In the genomic region with DNA sequence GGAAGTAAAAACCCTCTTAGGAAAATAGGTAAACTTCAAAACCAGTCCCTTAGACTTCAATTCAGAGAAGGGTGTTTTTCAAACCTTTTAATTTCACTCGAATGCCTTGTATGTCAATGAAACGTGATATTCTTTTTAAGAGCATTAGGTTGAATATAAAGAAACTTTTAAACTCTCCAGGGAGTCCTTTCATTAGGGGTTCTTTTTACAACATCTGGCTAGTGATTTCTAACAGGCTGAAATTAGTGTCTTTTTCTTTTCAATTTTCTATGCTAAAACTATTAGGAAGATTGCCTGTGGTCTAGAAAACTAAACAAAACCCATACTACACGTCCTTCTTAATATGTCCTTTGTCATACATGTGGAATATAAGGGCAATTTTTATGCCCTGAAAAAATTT, we compare ENCODE assay signal across 14 cellular contexts.
DNase-seq lines count a peak whose midpoint lies in the region; ATAC-seq, FAIRE-seq and TF ChIP-seq lines count a peak whose summit lies in the region.
"Had no signal": no experiment of that assay in that cellular context is flagged by ENCODE, and none has a peak within 500 bp of the region (broad histone marks: within the 10 kb centered on the region; RNA-seq: fewer than 3 reads in every experiment).

No MANE protein-coding gene starts in this region.

- DNase-seq in DMS 273 treated with DMSO at 0.1 percent for 48 hours (lab: John Stamatoyannopoulos, UW) (peak; percentile 71), NCI-H1930 (lab: John Stamatoyannopoulos, UW) (peak; percentile 29 to 73), astrocyte (ENCODE audit: low read depth) (no peak), neuronal stem cell (ENCODE audit: low spot score) (no peak), endothelial cell (ENCODE audit: low spot score) (no peak)
- no peak for DNase-seq in CD8-positive, alpha-beta memory T cell
- DNase-seq in activated CD4-positive, alpha-beta memory T cell treated with anti-CD3 and anti-CD28 coated beads for 36 hours, result no peak
- DNase-seq: activated B cell treated with CpG ODN at 0.5 μM for 24 hours, Karpas-422, natural killer cell, NCI-H2029 had no signal

- H2AFZ ChIP-seq in astrocyte (ENCODE audit: low read depth, low read length) (peak overlapping the region; percentile 19), neuronal stem cell (ENCODE audit: low read length) (peak overlapping the region; percentile 27)

- H3K4me1 ChIP-seq in astrocyte (ENCODE audit: insufficient read depth, low read length) (peaks cover 15% of the 10 kb centered on the region), neuronal stem cell (ENCODE audit: control insufficient read depth in 2 of 2, insufficient read depth in 1 of 2, low read depth in 1 of 2, low read length in 2 of 2) (peaks cover 3 to 38% of the 10 kb centered on the region in 2 donors)
- no peaks in the 10 kb centered on the region for H3K4me1 ChIP-seq in CD8-positive, alpha-beta memory T cell (ENCODE audit: insufficient read depth, low read length)

- H2BK5ac ChIP-seq in neuronal stem cell (ENCODE audit: low read length), result no peak overlapping the region

- H3K4me1 Mint-ChIP-seq in astrocyte (ENCODE audit: low read depth, unreplicated experiment), result peaks cover 26% of the 10 kb centered on the region
- peaks cover 3% of the 10 kb centered on the region for H3K4me1 Mint-ChIP-seq in endothelial cell (ENCODE audit: unreplicated experiment)
- H3K4me1 Mint-ChIP-seq in CD8-positive, alpha-beta memory T cell, result no peaks in the 10 kb centered on the region
- no peaks in the 10 kb centered on the region for H3K4me1 Mint-ChIP-seq in activated CD4-positive, alpha-beta memory T cell treated with anti-CD3 and anti-CD28 coated beads for 36 hours (ENCODE audit: low read depth)
- H3K4me1 Mint-ChIP-seq: natural killer cell had no signal

- no peak overlapping the region for H3K14ac ChIP-seq in neuronal stem cell (ENCODE audit: low read length)

- H2AK5ac ChIP-seq in neuronal stem cell (ENCODE audit: low read depth, low read length), result no peak overlapping the region

- H3K27me3 Mint-ChIP-seq in astrocyte (ENCODE audit: low read depth, unreplicated experiment), result no peaks in the 10 kb centered on the region
- peaks cover 2% of the 10 kb centered on the region for H3K27me3 Mint-ChIP-seq in endothelial cell (ENCODE audit: unreplicated experiment)
- H3K27me3 Mint-ChIP-seq in CD8-positive, alpha-beta memory T cell, result peaks cover 5 to 33% of the 10 kb centered on the region in 2 donors
- H3K27me3 Mint-ChIP-seq in activated CD4-positive, alpha-beta memory T cell treated with anti-CD3 and anti-CD28 coated beads for 36 hours, result peaks cover 13% of the 10 kb centered on the region

- H3K23ac ChIP-seq in neuronal stem cell (ENCODE audit: low read depth, low read length, poor library complexity), result no peak overlapping the region

- intact Hi-C loops in activated CD4-positive, alpha-beta memory T cell treated with anti-CD3 and anti-CD28 coated beads for 36 hours (cut with micrococcal nuclease), result no loop called here

- CTCF ChIA-PET in CD8-positive, alpha-beta memory T cell (lab: Charles Lee), result no interaction called here
- CTCF ChIA-PET in activated CD4-positive, alpha-beta memory T cell treated with anti-CD3 and anti-CD28 coated beads for 36 hours (lab: Charles Lee), result no interaction called here

- H3K36me3 Mint-ChIP-seq in astrocyte (ENCODE audit: low read depth, unreplicated experiment) (no peaks in the 10 kb centered on the region), endothelial cell (ENCODE audit: low read depth, unreplicated experiment) (no peaks in the 10 kb centered on the region)
- no peaks in the 10 kb centered on the region for H3K36me3 Mint-ChIP-seq in CD8-positive, alpha-beta memory T cell
- no peaks in the 10 kb centered on the region for H3K36me3 Mint-ChIP-seq in activated CD4-positive, alpha-beta memory T cell treated with anti-CD3 and anti-CD28 coated beads for 36 hours
- H3K36me3 Mint-ChIP-seq: natural killer cell had no signal

- no CpG with 5 or more reads among the region's 3 CpGs for WGBS in neuronal stem cell (ENCODE audit: extremely low coverage in 2 of 2, insufficient read length in 2 of 2, insufficient replicate concordance in 1 of 2), 2 donors

- H3K4me2 ChIP-seq in astrocyte (ENCODE audit: low read length), result peak overlapping the region; percentile 32
- H3K4me2 ChIP-seq in neuronal stem cell (ENCODE audit: insufficient read depth, low read length, poor library complexity, severe bottlenecking), result no peak overlapping the region

- H3K9me3 Mint-ChIP-seq in astrocyte (ENCODE audit: unreplicated experiment) (no peaks in the 10 kb centered on the region), endothelial cell (ENCODE audit: unreplicated experiment) (no peaks in the 10 kb centered on the region)
- H3K9me3 Mint-ChIP-seq in CD8-positive, alpha-beta memory T cell, result no peaks in the 10 kb centered on the region
- no peaks in the 10 kb centered on the region for H3K9me3 Mint-ChIP-seq in activated CD4-positive, alpha-beta memory T cell treated with anti-CD3 and anti-CD28 coated beads for 36 hours
- H3K9me3 Mint-ChIP-seq: natural killer cell; T-helper 1 cell treated with Interleukin-12 subunit alpha and Interleukin-12 subunit beta and Interleukin-4 antibody, amounts not matched to agents 30 μg/mL and 1 μg/mL, for 36 hours had no signal

- H3K27ac ChIP-seq in astrocyte (ENCODE audit: low read depth, low read length), result peak overlapping the region; percentile 87
- no peak overlapping the region for H3K27ac ChIP-seq in neuronal stem cell (replicated peaks; ENCODE audit: low read length)
- H3K27ac ChIP-seq in CD8-positive, alpha-beta memory T cell (ENCODE audit: low read depth, low read length), result no peak overlapping the region
- H3K27ac ChIP-seq: RWPE1 had no signal

- no peak overlapping the region for H3K4ac ChIP-seq in neuronal stem cell (ENCODE audit: low read length)

- no peak overlapping the region for H2BK15ac ChIP-seq in neuronal stem cell (ENCODE audit: low read length)

- H4K8ac ChIP-seq in neuronal stem cell (ENCODE audit: low read depth, low read length), result no peak overlapping the region

- peak; percentile 62 for FAIRE-seq in astrocyte (lab: Jason Lieb, UNC)

- no peaks in the 10 kb centered on the region for H3K27me3 ChIP-seq in astrocyte (ENCODE audit: insufficient read depth, low read length)
- H3K27me3 ChIP-seq in neuronal stem cell (ENCODE audit: control insufficient read depth in 3 of 3, insufficient read depth in 3 of 3, low read depth in 1 of 3, low read length in 3 of 3), result no peaks in the 10 kb centered on the region
- peaks cover 5% of the 10 kb centered on the region for H3K27me3 ChIP-seq in CD8-positive, alpha-beta memory T cell (ENCODE audit: insufficient read depth, low read length, poor library complexity, severe bottlenecking)

- H3K4me3 ChIP-seq in astrocyte (ENCODE audit: insufficient read depth, low read depth, low read length) (no peak overlapping the region), neuronal stem cell (ENCODE audit: low read length in 2 of 2) (no peak overlapping the region)
- no peak overlapping the region for H3K4me3 ChIP-seq in CD8-positive, alpha-beta memory T cell (ENCODE audit: low read length)

- no peak for ATAC-seq in HG02623 (IDR thresholded peaks at IDR 0.05; ENCODE audit: unreplicated experiment)
- ATAC-seq: natural killer cell had no signal

- H2BK12ac ChIP-seq in neuronal stem cell (ENCODE audit: low read length), result no peak overlapping the region

- no peaks in the 10 kb centered on the region for H3K79me2 ChIP-seq in astrocyte (ENCODE audit: insufficient read depth, low read length)

- H3K9me3 ChIP-seq in astrocyte (ENCODE audit: insufficient read depth, low read depth, low read length) (no peaks in the 10 kb centered on the region), neuronal stem cell (replicated peaks in 1 of 2; ENCODE audit: control insufficient read depth in 2 of 2, insufficient read depth in 1 of 2, low read depth in 1 of 2, low read length in 2 of 2) (no peaks in the 10 kb centered on the region)
- H3K9me3 ChIP-seq in CD8-positive, alpha-beta memory T cell (ENCODE audit: low read length), result no peaks in the 10 kb centered on the region

- no peaks in the 10 kb centered on the region for H3K79me1 ChIP-seq in neuronal stem cell (ENCODE audit: low read depth, low read length)

- H3K27ac Mint-ChIP-seq in astrocyte (ENCODE audit: unreplicated experiment) (peak overlapping the region; percentile 97), endothelial cell (ENCODE audit: unreplicated experiment) (no peak overlapping the region)
- H3K27ac Mint-ChIP-seq in CD8-positive, alpha-beta memory T cell, result no peak overlapping the region
- no peak overlapping the region for H3K27ac Mint-ChIP-seq in activated CD4-positive, alpha-beta memory T cell treated with anti-CD3 and anti-CD28 coated beads for 36 hours
- H3K27ac Mint-ChIP-seq: activated B cell treated with CpG ODN at 0.5 μM for 24 hours; natural killer cell; T-helper 1 cell treated with Interleukin-12 subunit alpha and Interleukin-12 subunit beta and Interleukin-4 antibody, amounts not matched to agents 30 μg/mL and 1 μg/mL, for 36 hours had no signal

- POLR2A ChIA-PET in CD8-positive, alpha-beta memory T cell (lab: Charles Lee), result no interaction called here
- POLR2A ChIA-PET in activated CD4-positive, alpha-beta memory T cell treated with anti-CD3 and anti-CD28 coated beads for 36 hours (lab: Charles Lee), result no interaction called here

- no peak overlapping the region for H2BK120ac ChIP-seq in neuronal stem cell (ENCODE audit: low read depth, low read length)

- TF ChIP-seq CTCF in astrocyte (IDR thresholded peaks at IDR 0.05; ENCODE audit: insufficient read depth, low read depth, low read length) (no peak), endothelial cell (IDR thresholded peaks at IDR 0.05; ENCODE audit: unreplicated experiment) (no peak)

- no peak overlapping the region for H3K4me3 Mint-ChIP-seq in astrocyte (ENCODE audit: unreplicated experiment)
- H3K4me3 Mint-ChIP-seq in endothelial cell (ENCODE audit: unreplicated experiment), result no peak overlapping the region
- H3K4me3 Mint-ChIP-seq in CD8-positive, alpha-beta memory T cell, result no peak overlapping the region
- H3K4me3 Mint-ChIP-seq in activated CD4-positive, alpha-beta memory T cell treated with anti-CD3 and anti-CD28 coated beads for 36 hours, result no peak overlapping the region
- H3K4me3 Mint-ChIP-seq: activated B cell treated with CpG ODN at 0.5 μM for 24 hours; natural killer cell; T-helper 1 cell treated with Interleukin-12 subunit alpha and Interleukin-12 subunit beta and Interleukin-4 antibody, amounts not matched to agents 30 μg/mL and 1 μg/mL, for 36 hours had no signal

- H3K9ac ChIP-seq in astrocyte (ENCODE audit: low read length), result peak overlapping the region; percentile 67
- H3K9ac ChIP-seq in neuronal stem cell (ENCODE audit: low read depth, low read length, poor library complexity), result no peak overlapping the region

- H3K36me3 ChIP-seq in astrocyte (ENCODE audit: insufficient read depth, low read length) (no peaks in the 10 kb centered on the region), neuronal stem cell (replicated peaks in 1 of 2; ENCODE audit: control insufficient read depth in 2 of 2, insufficient read depth in 2 of 2, low read length in 2 of 2) (no peaks in the 10 kb centered on the region)
- H3K36me3 ChIP-seq in CD8-positive, alpha-beta memory T cell (ENCODE audit: insufficient read depth, low read length), result no peaks in the 10 kb centered on the region

- H3K18ac ChIP-seq in neuronal stem cell (ENCODE audit: low read length), result no peak overlapping the region

- H4K20me1 ChIP-seq in astrocyte (ENCODE audit: insufficient read depth, low read length), result no peaks in the 10 kb centered on the region

- H4K91ac ChIP-seq in neuronal stem cell (ENCODE audit: low read depth, low read length, poor library complexity), result no peak overlapping the region

Comparison
In these comparisons a context has a peak if more than half of its experiments do, and no peak if none do; other contexts are left out.
1. DNase-seq: peak in DMS 273 treated with DMSO at 0.1 percent for 48 hours (single experiment) and NCI-H1930 (2 of 2); none in astrocyte (single experiment), neuronal stem cell (single experiment), endothelial cell (single experiment), CD8-positive, alpha-beta memory T cell (0 of 5) and activated CD4-positive, alpha-beta memory T cell treated with anti-CD3 and anti-CD28 coated beads for 36 hours (single experiment).